ENCODE assay signal across 31 cellular contexts in genomic region chr7:126541416-126541815, GRCh38.
"Had no signal": no experiment of that assay in that cellular context is flagged by ENCODE, and none has a peak within 500 bp of the region (broad histone marks: within the 10 kb centered on the region; RNA-seq: fewer than 3 reads in every experiment).

No MANE protein-coding gene starts in this region.

- H3K27me3 Mint-ChIP-seq: activated CD4-positive, alpha-beta memory T cell treated with anti-CD3 and anti-CD28 coated beads, Interleukin-2, amount 10 ng/mL, durations not matched to agents 7 days and 5 days; activated CD4-positive, alpha-beta T cell treated with anti-CD3 and anti-CD28 coated beads for 36 hours; activated CD8-positive, alpha-beta memory T cell treated with anti-CD3 and anti-CD28 coated beads, Interleukin-2, amount 10 ng/mL, durations not matched to agents 7 days and 5 days; activated naive CD8-positive, alpha-beta T cell treated with anti-CD3 and anti-CD28 coated beads for 36 hours had no signal

- DNase-seq: activated CD4-positive, alpha-beta memory T cell treated with anti-CD3 and anti-CD28 coated beads, Interleukin-2, amount 10 ng/mL, durations not matched to agents 7 days and 5 days; activated CD4-positive, alpha-beta T cell treated with anti-CD3 and anti-CD28 coated beads for 36 hours; activated CD4-positive, alpha-beta T cell treated with anti-CD3 and anti-CD28 coated beads, Interleukin-2, amount 50 U/mL, for 1 hour; activated CD8-positive, alpha-beta memory T cell treated with anti-CD3 and anti-CD28 coated beads for 24 hours; activated CD8-positive, alpha-beta memory T cell treated with anti-CD3 and anti-CD28 coated beads, Interleukin-2, amount 10 ng/mL, durations not matched to agents 7 days and 5 days; activated CD8-positive, alpha-beta memory T cell treated with anti-CD3 and anti-CD28 coated beads, Interleukin-2, amount 50 U/mL, for 48 hours; activated effector memory CD4-positive, alpha-beta T cell treated with anti-CD3 and anti-CD28 coated beads, Interleukin-2, amount 50 U/mL, for 16 hours; activated naive CD4-positive, alpha-beta T cell; activated naive CD4-positive, alpha-beta T cell treated with anti-CD3 and anti-CD28 coated beads, Interleukin-2, amount 50 U/mL, for 16 hours; activated naive CD8-positive, alpha-beta T cell treated with anti-CD3 and anti-CD28 coated beads for 36 hours; activated T-cell treated with anti-CD3 and anti-CD28 coated beads, Interleukin-2, amount 50 U/mL, for 48 hours; amniotic stem cell; aorta; NCI-H1092 treated with DMSO at 0.1 percent for 48 hours; NCI-H1417; NCI-H146; NCI-H187; NCI-H2029 treated with DMSO at 0.1 percent for 48 hours; NCI-H2107; NCI-H2171; NCI-H524 treated with DMSO at 0.1 percent for 48 hours; RPMI8226; SHP77 treated with DMSO at 0.1 percent for 48 hours; SK-N-SH had no signal

- H3K36me3 Mint-ChIP-seq: activated CD8-positive, alpha-beta memory T cell treated with anti-CD3 and anti-CD28 coated beads, Interleukin-2, amount 10 ng/mL, durations not matched to agents 7 days and 5 days; activated naive CD8-positive, alpha-beta T cell treated with anti-CD3 and anti-CD28 coated beads for 36 hours had no signal

- H3K27ac Mint-ChIP-seq: activated CD4-positive, alpha-beta memory T cell treated with anti-CD3 and anti-CD28 coated beads, Interleukin-2, amount 10 ng/mL, durations not matched to agents 7 days and 5 days; activated CD4-positive, alpha-beta T cell treated with anti-CD3 and anti-CD28 coated beads for 36 hours; activated CD8-positive, alpha-beta memory T cell treated with anti-CD3 and anti-CD28 coated beads, Interleukin-2, amount 10 ng/mL, durations not matched to agents 7 days and 5 days; activated naive CD8-positive, alpha-beta T cell treated with anti-CD3 and anti-CD28 coated beads for 36 hours; T-helper 1 cell treated with Interleukin-12 subunit alpha and Interleukin-12 subunit beta and Interleukin-4 antibody, amounts not matched to agents 30 μg/mL and 1 μg/mL, for 36 hours; T-helper 2 cell treated with Interferon-gamma antibody and Interleukin-4, amounts not matched to agents 5 μg/mL and 100 μg/mL, for 36 hours had no signal

- H3K4me1 Mint-ChIP-seq: activated CD4-positive, alpha-beta memory T cell treated with anti-CD3 and anti-CD28 coated beads, Interleukin-2, amount 10 ng/mL, durations not matched to agents 7 days and 5 days; activated CD4-positive, alpha-beta T cell treated with anti-CD3 and anti-CD28 coated beads for 36 hours; activated CD8-positive, alpha-beta memory T cell treated with anti-CD3 and anti-CD28 coated beads, Interleukin-2, amount 10 ng/mL, durations not matched to agents 7 days and 5 days; activated naive CD8-positive, alpha-beta T cell treated with anti-CD3 and anti-CD28 coated beads for 36 hours had no signal

- H3K4me3 Mint-ChIP-seq: activated CD4-positive, alpha-beta memory T cell treated with anti-CD3 and anti-CD28 coated beads, Interleukin-2, amount 10 ng/mL, durations not matched to agents 7 days and 5 days; activated CD4-positive, alpha-beta T cell treated with anti-CD3 and anti-CD28 coated beads for 36 hours; activated CD8-positive, alpha-beta memory T cell treated with anti-CD3 and anti-CD28 coated beads, Interleukin-2, amount 10 ng/mL, durations not matched to agents 7 days and 5 days; activated naive CD8-positive, alpha-beta T cell treated with anti-CD3 and anti-CD28 coated beads for 36 hours; T-helper 1 cell treated with Interleukin-12 subunit alpha and Interleukin-12 subunit beta and Interleukin-4 antibody, amounts not matched to agents 30 μg/mL and 1 μg/mL, for 36 hours; T-helper 2 cell treated with Interferon-gamma antibody and Interleukin-4, amounts not matched to agents 5 μg/mL and 100 μg/mL, for 36 hours had no signal

- H3K27ac ChIP-seq: cardiac muscle cell, KMS-11, SJSA1 had no signal

- H3K9ac ChIP-seq: KMS-11, SK-N-SH had no signal

- H3K4me3 ChIP-seq: cardiac muscle cell, SJSA1 had no signal

- H3K36me3 ChIP-seq: cardiac muscle cell, SJSA1 had no signal

- H3K4me1 ChIP-seq: SJSA1 had no signal

- H3K4me2 ChIP-seq: KMS-11, SK-N-SH had no signal

- H3K27me3 ChIP-seq: cardiac muscle cell, SJSA1 had no signal

- ATAC-seq: activated CD4-positive, alpha-beta T cell treated with anti-CD3 and anti-CD28 coated beads for 36 hours; activated CD4-positive, CD25-positive, alpha-beta regulatory T cell treated with anti-CD3 and anti-CD28 coated beads, Interleukin-2, amount 50 U/mL, for 24 hours; activated CD8-positive, alpha-beta memory T cell treated with anti-CD3 and anti-CD28 coated beads, Interleukin-2, amount 10 ng/mL, durations not matched to agents 7 days and 5 days; Panc1 had no signal

- H3K9me3 ChIP-seq: SJSA1, SK-N-SH had no signal

- H3K9me3 Mint-ChIP-seq: activated CD4-positive, alpha-beta memory T cell treated with anti-CD3 and anti-CD28 coated beads, Interleukin-2, amount 10 ng/mL, durations not matched to agents 7 days and 5 days; activated naive CD8-positive, alpha-beta T cell treated with anti-CD3 and anti-CD28 coated beads for 36 hours; T-helper 2 cell treated with Interferon-gamma antibody and Interleukin-4, amounts not matched to agents 5 μg/mL and 100 μg/mL, for 36 hours had no signal
